8 cellular contexts compared by ENCODE assay signal in the genomic region with DNA sequence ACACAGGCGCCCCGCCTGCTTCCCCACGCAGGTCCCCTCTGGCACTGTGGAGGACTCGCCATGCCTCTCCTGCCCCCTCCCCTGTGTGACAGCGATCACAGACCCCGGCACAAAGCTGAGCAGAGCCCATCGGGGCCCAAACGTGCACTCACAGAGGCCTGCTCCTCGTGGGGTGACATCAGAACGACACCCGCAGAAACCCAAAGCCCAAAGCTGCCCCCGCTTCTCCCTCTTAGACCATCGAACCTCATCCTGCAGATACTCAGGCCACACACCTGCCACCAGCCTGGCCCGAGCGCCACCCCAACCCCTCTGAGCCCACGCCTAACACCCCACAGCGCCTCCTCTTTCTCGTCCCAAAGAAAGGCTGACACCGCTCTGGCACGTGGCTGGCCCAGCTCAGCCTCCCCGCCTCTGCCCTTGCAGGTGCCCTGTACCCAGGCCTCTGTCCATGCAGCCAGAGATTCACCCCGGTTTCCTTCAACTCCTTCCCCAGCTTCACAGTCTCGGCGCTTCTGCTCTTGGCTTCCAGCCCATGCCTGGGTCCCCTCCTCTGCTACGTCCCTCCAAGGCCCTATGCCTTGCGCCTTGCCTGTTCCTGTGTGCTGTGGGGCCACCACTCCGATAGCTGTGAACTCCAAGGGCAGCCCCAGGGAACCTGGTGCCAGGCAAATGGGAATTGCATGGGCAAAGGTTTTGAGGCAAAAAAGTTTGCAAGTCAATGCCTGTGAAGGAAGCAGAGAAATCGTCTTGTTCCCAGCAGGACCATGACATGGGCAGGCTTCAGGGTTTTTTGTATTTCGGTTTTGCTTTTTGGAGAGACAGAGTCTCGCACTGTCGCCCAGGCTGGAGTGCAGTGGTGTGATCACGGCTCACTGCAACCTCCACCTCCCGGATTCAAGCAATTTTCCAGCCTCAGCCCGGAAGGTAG. TPM values are rescaled to one million over a fixed set of nuclear protein-coding genes. Genes with fewer than 3 reads are reported as not detected.
DNase-seq lines count a peak whose midpoint lies in the region; ATAC-seq and TF ChIP-seq lines count a peak whose summit lies in the region.

No MANE protein-coding gene starts in this region.

- H3K4me3 ChIP-seq in thyroid gland (replicated peaks in 1 of 3): peak overlapping the region in 1 of 3 donors; percentile 21

- DNase-seq in activated CD8-positive, alpha-beta memory T cell treated with anti-CD3 and anti-CD28 coated beads for 24 hours: peak; percentile 80
- DNase-seq in activated CD8-positive, alpha-beta memory T cell treated with anti-CD3 and anti-CD28 coated beads, Interleukin-2, amount 50 U/mL, for 4 hours: no peak
- no peak for DNase-seq in activated naive CD8-positive, alpha-beta T cell treated with anti-CD3 and anti-CD28 coated beads for 36 hours
- DNase-seq in inferior parietal cortex (ENCODE audit: extremely low spot score) (peak; percentile 16), thyroid gland (no peak), NCI-H187 treated with DMSO at 0.1 percent for 48 hours (lab: John Stamatoyannopoulos, UW) (no peak)

- no peaks in the 10 kb centered on the region for H3K36me3 ChIP-seq in thyroid gland

- peak overlapping the region; percentile 75 for H3K4me3 Mint-ChIP-seq in activated naive CD8-positive, alpha-beta T cell treated with anti-CD3 and anti-CD28 coated beads for 36 hours

- H3K4me1 ChIP-seq in thyroid gland: peaks cover 31 to 48% of the 10 kb centered on the region in 2 donors

- no peaks in the 10 kb centered on the region for H3K36me3 Mint-ChIP-seq in activated naive CD8-positive, alpha-beta T cell treated with anti-CD3 and anti-CD28 coated beads for 36 hours

- ATAC-seq in HG02840 (IDR thresholded peaks at IDR 0.05; ENCODE audit: low FRiP score, unreplicated experiment) (no peak), GM21515 (IDR thresholded peaks at IDR 0.05; ENCODE audit: unreplicated experiment) (no peak)

- peak overlapping the region in 2 of 3 donors; percentile 90 to 94 for H3K27ac ChIP-seq in thyroid gland

- no peak overlapping the region for H3K27ac Mint-ChIP-seq in activated naive CD8-positive, alpha-beta T cell treated with anti-CD3 and anti-CD28 coated beads for 36 hours

- 69 to 74% methylated on average over 30 to 34 of the region's 34 CpGs for WGBS in thyroid gland, 2 donors

- peaks cover 26% of the 10 kb centered on the region for H3K4me1 Mint-ChIP-seq in activated naive CD8-positive, alpha-beta T cell treated with anti-CD3 and anti-CD28 coated beads for 36 hours

- no peak for TF ChIP-seq CTCF in thyroid gland (IDR thresholded peaks at IDR 0.05)

- intact Hi-C loops in thyroid gland (cut with DNase I): loop anchor here (10.0 kb wide), 1 partner anchor 314 kb away; a partner anchor contains a TSS

- H3K27me3 Mint-ChIP-seq in activated naive CD8-positive, alpha-beta T cell treated with anti-CD3 and anti-CD28 coated beads for 36 hours: peaks cover 6% of the 10 kb centered on the region

- no peaks in the 10 kb centered on the region for H3K9me3 Mint-ChIP-seq in activated naive CD8-positive, alpha-beta T cell treated with anti-CD3 and anti-CD28 coated beads for 36 hours

- no peaks in the 10 kb centered on the region for H3K9me3 ChIP-seq in thyroid gland

- no peak for TF ChIP-seq POLR2A in thyroid gland (IDR thresholded peaks at IDR 0.05)

- H3K27me3 ChIP-seq in thyroid gland: no peaks in the 10 kb centered on the region

RNA-seq across cellular contexts. Expression of a gene that starts 0.8 kb away (rescaled TPM):
- under 1 TPM; 0.33 to 0.46 TPM for total RNA-seq in activated naive CD8-positive, alpha-beta T cell treated with anti-CD3 and anti-CD28 coated beads for 36 hours
- 1 to 10 TPM in 3 of 4 donors, under 1 TPM in 1; 0.73 to 3.2 (median 1.5) TPM for total RNA-seq in thyroid gland

RNA-seq across cellular contexts. Expression of a gene that starts 2.9 kb away (rescaled TPM):
- 100 to 1,000 TPM; 175 to 177 TPM for total RNA-seq in activated naive CD8-positive, alpha-beta T cell treated with anti-CD3 and anti-CD28 coated beads for 36 hours
- 100 to 1,000 TPM in 1 of 4 donors, 10 to 100 TPM in 3; 39.2 to 182 (median 83.0) TPM for total RNA-seq in thyroid gland

RNA-seq across cellular contexts. Expression of a gene that starts 9.7 kb away (rescaled TPM):
- total RNA-seq in activated naive CD8-positive, alpha-beta T cell treated with anti-CD3 and anti-CD28 coated beads for 36 hours: 10 to 100 TPM; 29.3 to 29.6 TPM
- 10 to 100 TPM; 16.2 to 89.2 (median 17.9) TPM for total RNA-seq in thyroid gland

RNA-seq across cellular contexts. Expression of a gene that starts 30.5 kb away (rescaled TPM):
- total RNA-seq in activated naive CD8-positive, alpha-beta T cell treated with anti-CD3 and anti-CD28 coated beads for 36 hours: 100 to 1,000 TPM; 208 to 216 TPM
- total RNA-seq in thyroid gland: 1,000 to 10,000 TPM in 2 of 4 donors, 100 to 1,000 TPM in 2; 679 to 1,194 (median 893) TPM

RNA-seq across cellular contexts. Expression of a gene that starts 33.1 kb away (rescaled TPM):
- 10 to 100 TPM; 54.7 to 55.8 TPM for total RNA-seq in activated naive CD8-positive, alpha-beta T cell treated with anti-CD3 and anti-CD28 coated beads for 36 hours
- 10 to 100 TPM; 60.2 to 83.4 (median 71.1) TPM for total RNA-seq in thyroid gland

Comparison
In these comparisons a context has a peak if more than half of its experiments do, and no peak if none do; other contexts are left out.
1. DNase-seq: peak in activated CD8-positive, alpha-beta memory T cell treated with anti-CD3 and anti-CD28 coated beads for 24 hours (single experiment) and inferior parietal cortex (single experiment); none in activated CD8-positive, alpha-beta memory T cell treated with anti-CD3 and anti-CD28 coated beads, Interleukin-2, amount 50 U/mL, for 4 hours (single experiment), activated naive CD8-positive, alpha-beta T cell treated with anti-CD3 and anti-CD28 coated beads for 36 hours (single experiment), thyroid gland (0 of 2) and NCI-H187 treated with DMSO at 0.1 percent for 48 hours (single experiment).